ENCODE assay signal across 25 cellular contexts in the genomic region with DNA sequence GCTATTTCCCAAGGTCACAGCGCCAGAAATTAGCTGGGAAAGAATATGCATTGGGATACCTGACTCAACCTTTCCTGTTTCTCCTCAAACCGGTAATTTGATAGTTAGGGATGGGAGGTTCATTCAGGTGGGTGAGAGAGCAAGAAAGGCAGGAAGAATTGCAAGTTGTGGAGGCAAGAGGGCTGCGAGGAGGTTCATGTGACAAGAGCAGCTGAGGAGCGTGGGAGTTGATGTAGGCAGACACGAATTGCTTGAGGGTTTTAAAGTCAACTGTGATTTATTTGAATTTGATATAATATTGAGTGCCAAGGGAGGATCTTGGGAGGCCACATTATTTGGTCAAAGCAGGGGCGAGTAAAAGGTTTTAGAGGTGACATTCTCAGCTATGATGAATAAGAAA.
"Had no signal": no experiment of that assay in that cellular context is flagged by ENCODE, and none has a peak within 500 bp of the region (broad histone marks: within the 10 kb centered on the region; RNA-seq: fewer than 3 reads in every experiment).

No MANE protein-coding gene starts in this region.

- H3K4me3 Mint-ChIP-seq: mesothelial cell of epicardium; naive B cell; natural killer cell treated with Interleukin-12 subunit alpha and Interleukin-12 subunit beta and Interleukin-15 and Interleukin-18, amount 100 ng/mL, for 72 hours; neural crest cell; stimulated activated memory B cell treated with anti-CD40 and anti-IgM and Interleukin-4, amounts not matched to agents 10 μg/mL and 1 μg/mL and 100 μg/mL, for 72 hours had no signal

- H3K27me3 Mint-ChIP-seq: stimulated activated memory B cell treated with anti-CD40 and anti-IgM and Interleukin-4, amounts not matched to agents 10 μg/mL and 1 μg/mL and 100 μg/mL, for 72 hours had no signal

- H3K36me3 ChIP-seq: esophagus squamous epithelium, left lung, prostate gland, sigmoid colon, thoracic aorta, tibial nerve, upper lobe of left lung had no signal

- H3K9me3 ChIP-seq: esophagus squamous epithelium, left lung, mucosa of descending colon, prostate gland, sigmoid colon, thoracic aorta, tibial nerve, upper lobe of left lung had no signal

- H3K4me3 ChIP-seq: coronary artery, esophagus squamous epithelium, left lung, mucosa of descending colon, prostate gland, sigmoid colon, thoracic aorta, tibial nerve, upper lobe of left lung had no signal

- ATAC-seq: left lung; mucosa of descending colon; natural killer cell treated with Interleukin-12 subunit alpha and Interleukin-12 subunit beta and Interleukin-15 and Interleukin-18, amount 100 ng/mL, for 72 hours; right cardiac atrium; stimulated activated memory B cell treated with anti-CD40 and anti-IgM and Interleukin-4, amounts not matched to agents 10 μg/mL and 1 μg/mL and 100 μg/mL, for 72 hours; stimulated activated naive CD8-positive, alpha-beta T cell treated with anti-CD3 and anti-CD28 coated beads, Interleukin-15, Interleukin-2, amounts not matched to agents 100 U/mL and 50 U/mL, for 24 hours had no signal

- DNase-seq: dermis blood vessel endothelial cell; effector memory CD4-positive, alpha-beta T cell; erythroblast; esophagus squamous epithelium; foreskin melanocyte; kidney; left lung; mesenchymal stem cell; mucosa of descending colon; naive B cell; right cardiac atrium; sigmoid colon; stimulated activated CD4-positive, alpha-beta T cell treated with anti-CD3 and anti-CD28 coated beads, Interleukin-2, amount 100 ng/mL, for 24 hours; stimulated activated CD4-positive, alpha-beta T cell treated with anti-CD3 and anti-CD28 coated beads, Interleukin-4, amount 100 ng/mL, for 4 hours; stimulated activated naive CD8-positive, alpha-beta T cell treated with anti-CD3 and anti-CD28 coated beads, Interleukin-15, Interleukin-2, amounts not matched to agents 100 U/mL and 50 U/mL, for 24 hours; substantia nigra; upper lobe of left lung had no signal

- H3K4me1 ChIP-seq: esophagus squamous epithelium, left lung, prostate gland, sigmoid colon, tibial nerve, upper lobe of left lung had no signal

- H3K36me3 Mint-ChIP-seq: mesothelial cell of epicardium; naive B cell; natural killer cell treated with Interleukin-12 subunit alpha and Interleukin-12 subunit beta and Interleukin-15 and Interleukin-18, amount 100 ng/mL, for 72 hours; stimulated activated memory B cell treated with anti-CD40 and anti-IgM and Interleukin-4, amounts not matched to agents 10 μg/mL and 1 μg/mL and 100 μg/mL, for 72 hours had no signal

- H3K4me1 Mint-ChIP-seq: naive B cell; neural crest cell; stimulated activated memory B cell treated with anti-CD40 and anti-IgM and Interleukin-4, amounts not matched to agents 10 μg/mL and 1 μg/mL and 100 μg/mL, for 72 hours had no signal

- H3K9me3 Mint-ChIP-seq: mesothelial cell of epicardium; natural killer cell treated with Interleukin-12 subunit alpha and Interleukin-12 subunit beta and Interleukin-15 and Interleukin-18, amount 100 ng/mL, for 72 hours; neural crest cell had no signal

- H3K27ac Mint-ChIP-seq: mesothelial cell of epicardium; naive B cell; natural killer cell treated with Interleukin-12 subunit alpha and Interleukin-12 subunit beta and Interleukin-15 and Interleukin-18, amount 100 ng/mL, for 72 hours; stimulated activated memory B cell treated with anti-CD40 and anti-IgM and Interleukin-4, amounts not matched to agents 10 μg/mL and 1 μg/mL and 100 μg/mL, for 72 hours had no signal

- H3K27ac ChIP-seq: coronary artery, esophagus squamous epithelium, left lung, prostate gland, sigmoid colon, thoracic aorta, tibial nerve, upper lobe of left lung had no signal

- H3K27me3 ChIP-seq: esophagus squamous epithelium, left lung, sigmoid colon, tibial nerve, upper lobe of left lung had no signal
